7 cellular contexts compared by ENCODE assay signal in the genomic region with DNA sequence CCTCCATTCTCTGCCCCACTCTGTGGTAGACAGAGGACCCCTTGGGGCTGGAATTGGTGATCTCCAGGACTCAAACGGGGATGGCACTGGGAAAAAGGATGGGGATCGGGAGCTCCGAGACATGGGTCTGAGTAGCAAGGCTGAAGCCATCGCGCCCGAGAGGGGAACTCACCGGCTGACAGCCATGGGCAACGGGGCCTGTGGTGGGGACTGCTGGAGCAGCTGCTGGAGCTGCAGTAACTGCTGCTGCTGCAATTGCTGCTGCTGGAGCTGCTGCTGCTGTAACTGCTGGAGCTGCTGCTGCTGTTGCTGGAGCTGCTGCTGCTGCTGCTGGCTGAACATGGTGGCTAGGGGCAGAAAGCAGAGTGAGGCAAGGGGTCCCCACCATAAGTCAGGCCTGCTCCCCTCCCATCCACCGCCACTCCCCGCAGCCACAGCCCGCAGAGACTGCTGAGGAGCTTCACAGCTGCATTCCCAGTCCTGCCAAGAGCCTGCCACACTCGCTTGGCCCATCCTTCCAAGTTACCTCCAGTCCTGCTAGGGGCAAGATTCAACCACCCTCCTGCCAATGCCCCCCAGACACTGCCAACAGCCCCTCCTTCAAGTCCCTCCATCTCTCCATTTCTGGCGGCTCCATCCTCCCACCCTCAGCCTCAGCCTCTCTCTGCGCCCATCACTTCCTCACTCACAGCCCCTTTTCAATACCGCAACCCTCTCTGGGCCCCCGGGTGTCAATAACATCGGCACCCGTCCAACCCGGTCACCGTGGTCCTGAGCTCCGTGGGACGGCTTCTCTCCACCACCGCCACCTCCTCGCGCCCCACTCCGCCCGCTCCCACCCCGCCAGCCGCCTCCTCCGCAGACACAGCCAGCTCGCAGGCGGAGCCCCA. TPM values are rescaled to one million over a fixed set of nuclear protein-coding genes. Genes with fewer than 3 reads are reported as not detected.
DNase-seq lines count a peak whose midpoint lies in the region; ATAC-seq and TF ChIP-seq lines count a peak whose summit lies in the region.
"Had no signal": no experiment of that assay in that cellular context is flagged by ENCODE, and none has a peak within 500 bp of the region (broad histone marks: within the 10 kb centered on the region; RNA-seq: fewer than 3 reads in every experiment).

No MANE protein-coding gene starts in this region.

- H3K4me3 ChIP-seq in OCI-LY3 (ENCODE audit: low read length) (peak overlapping the region; percentile 98), suprapubic skin (peak overlapping the region; percentile 92)

- H3K27me3 ChIP-seq in OCI-LY3 (ENCODE audit: low read depth, low read length), result no peaks in the 10 kb centered on the region
- H3K27me3 ChIP-seq in suprapubic skin, result no peaks in the 10 kb centered on the region

- no peak for TF ChIP-seq CTCF in OCI-LY3 (IDR thresholded peaks at IDR 0.05; ENCODE audit: low read depth, low read length)
- no peak for TF ChIP-seq CTCF in suprapubic skin (IDR thresholded peaks at IDR 0.05)

- TF ChIP-seq POLR2A in suprapubic skin (IDR thresholded peaks at IDR 0.05), result no peak

- no peak for DNase-seq in Right ventricle myocardium superior
- DNase-seq in suprapubic skin (ENCODE audit: low spot score in 2 of 2), result no peak
- no peak for DNase-seq in AG08396 (ENCODE audit: low spot score)
- DNase-seq in amniotic stem cell (lab: John Stamatoyannopoulos, UW), result no peak

- H4K20me1 ChIP-seq in OCI-LY3 (ENCODE audit: insufficient read depth, low read length), result no peaks in the 10 kb centered on the region

- TF ChIP-seq EP300 in suprapubic skin (IDR thresholded peaks at IDR 0.05), result no peak

- intact Hi-C loops in Right ventricle myocardium superior (cut with DNase I), result no loop called here

- H3K27ac ChIP-seq in OCI-LY3 (ENCODE audit: low read length) (peak overlapping the region; percentile 65; the same call in 1 of the 2 replicates), suprapubic skin (peak overlapping the region; percentile 94)

- peak overlapping the region; percentile 73 for H3K4me2 ChIP-seq in OCI-LY3 (ENCODE audit: low read length)

- no peaks in the 10 kb centered on the region for H3K9me3 ChIP-seq in OCI-LY3 (ENCODE audit: insufficient read depth, low read length)
- no peaks in the 10 kb centered on the region for H3K9me3 ChIP-seq in suprapubic skin

- peaks cover 9% of the 10 kb centered on the region for H3K4me1 ChIP-seq in OCI-LY3 (ENCODE audit: low read length)
- peaks cover 38% of the 10 kb centered on the region for H3K4me1 ChIP-seq in suprapubic skin

- ATAC-seq in GM21528 (IDR thresholded peaks at IDR 0.05; ENCODE audit: low FRiP score, unreplicated experiment) (peak; percentile 18), Right ventricle myocardium superior (ENCODE audit: poor library complexity) (peak; percentile 27)

- 14% methylated on average over 29 of the region's 32 CpGs for WGBS in suprapubic skin

- H2AFZ ChIP-seq in OCI-LY3 (ENCODE audit: low read depth, low read length), result peak overlapping the region; percentile 68

- peaks cover 20% of the 10 kb centered on the region for H3K79me2 ChIP-seq in OCI-LY3 (ENCODE audit: low read length)

- H3K36me3 ChIP-seq in OCI-LY3 (replicated peaks; ENCODE audit: low read depth, low read length) (peaks cover 13% of the 10 kb centered on the region), suprapubic skin (peaks cover 29% of the 10 kb centered on the region)

- peak overlapping the region; percentile 94 for H3K9ac ChIP-seq in OCI-LY3 (ENCODE audit: low read length)

RNA-seq across cellular contexts. Expression of a gene that starts 0.6 kb away (rescaled TPM):
- 75.3 TPM for total RNA-seq in Right ventricle myocardium superior
- 100 to 1,000 TPM in 3 of 4 donors, 10 to 100 TPM in 1; 86.7 to 136 (median 115) TPM for total RNA-seq in suprapubic skin

RNA-seq across cellular contexts. Expression of a gene that starts 12.4 kb away (rescaled TPM):
- total RNA-seq in Right ventricle myocardium superior, result 7.0 TPM
- 10 to 100 TPM in 2 of 4 donors, 1 to 10 TPM in 2; 4.3 to 18.9 (median 10.1) TPM for total RNA-seq in suprapubic skin

RNA-seq across cellular contexts. Expression of a gene that starts 30.7 kb away (rescaled TPM):
- 31.3 TPM for total RNA-seq in Right ventricle myocardium superior
- total RNA-seq in suprapubic skin, result 100 to 1,000 TPM; 157 to 345 (median 224) TPM

RNA-seq across cellular contexts. Expression of a gene that starts 41.5 kb away (rescaled TPM):
- not detected for total RNA-seq in Right ventricle myocardium superior
- total RNA-seq in suprapubic skin, result 10 to 100 TPM in 2 of 4 donors, 1 to 10 TPM in 2; 6.0 to 45.7 (median 22.3) TPM
- total RNA-seq: glomerular endothelial cell had no signal
